In the genomic region with DNA sequence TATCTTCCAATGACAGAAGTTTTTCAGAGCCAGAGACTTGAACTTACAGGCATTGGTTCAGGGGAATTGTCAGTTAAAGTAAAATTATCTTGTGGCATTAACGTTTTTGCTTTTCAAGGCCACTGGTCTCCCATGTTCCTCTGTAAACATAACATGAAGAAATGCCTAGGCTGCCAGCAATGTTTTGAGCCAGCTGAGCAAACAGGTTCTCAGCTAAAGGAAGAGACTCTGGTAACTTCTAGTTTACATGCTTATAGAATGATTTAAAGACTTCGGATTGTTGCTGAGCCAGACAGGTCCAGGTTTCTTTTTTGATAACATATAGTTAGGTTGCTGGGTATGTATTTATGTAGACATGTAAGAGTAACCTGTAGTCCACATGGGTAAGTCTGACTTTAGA, we compare ENCODE assay signal across 20 cellular contexts. TPM values are rescaled to one million over a fixed set of nuclear protein-coding genes. Genes with fewer than 3 reads are reported as not detected.
A peak's percentile ranks its signal among the peaks of the same experiment; 100 is the strongest.
DNase-seq lines count a peak whose midpoint lies in the region; ATAC-seq and TF ChIP-seq lines count a peak whose summit lies in the region.
"Had no signal": no experiment of that assay in that cellular context is flagged by ENCODE, and none has a peak within 500 bp of the region (broad histone marks: within the 10 kb centered on the region; RNA-seq: fewer than 3 reads in every experiment).

No MANE protein-coding gene starts in this region.

- H3K36me3 ChIP-seq in prostate gland, result no peaks in the 10 kb centered on the region
- H3K36me3 ChIP-seq: HAP-1 had no signal

- no peak overlapping the region for H3K4me3 ChIP-seq in epithelial cell of esophagus (ENCODE audit: low read length)
- H3K4me3 ChIP-seq in prostate gland, result no peak overlapping the region
- H3K4me3 ChIP-seq: BLaER1, GM23248, HAP-1 had no signal

- DNase-seq in DMS53 (lab: John Stamatoyannopoulos, UW) (peak; percentile 31), DMS53 treated with DMSO at 0.1 percent for 48 hours (lab: John Stamatoyannopoulos, UW; ENCODE audit: unreplicated experiment) (no peak), epithelial cell of esophagus (ENCODE audit: low read depth) (peak; percentile 9), prostate gland (ENCODE audit: low spot score) (peak; percentile 45), NCI-H1417 (lab: John Stamatoyannopoulos, UW) (no peak)
- DNase-seq: Caco-2; CD4-positive, CD25-positive, alpha-beta regulatory T cell; CD8-positive, alpha-beta T cell; DMS153; DMS79 treated with DMSO at 0.1 percent for 48 hours; GF-D8; GM23248; HFFc6 had no signal

- H3K27me3 ChIP-seq in prostate gland (replicated peaks; ENCODE audit: insufficient read depth), result no peaks in the 10 kb centered on the region
- H3K27me3 ChIP-seq: BLaER1 had no signal

- TF ChIP-seq CTCF in VCaP (conservative IDR thresholded peaks at IDR 0.05) (no peak), epithelial cell of esophagus (IDR thresholded peaks at IDR 0.05; ENCODE audit: insufficient read depth, low read depth, low read length, missing control alignments) (no peak), prostate gland (IDR thresholded peaks at IDR 0.05) (no peak)

- no peaks in the 10 kb centered on the region for H3K9me3 ChIP-seq in prostate gland
- H3K9me3 ChIP-seq: HAP-1 had no signal

- no peak for TF ChIP-seq POLR2A in prostate gland (IDR thresholded peaks at IDR 0.05)

- peak overlapping the region; percentile 14; the same call in 1 of the 2 replicates for H3K27ac ChIP-seq in VCaP
- H3K27ac ChIP-seq in prostate gland, result no peak overlapping the region
- H3K27ac ChIP-seq: 22Rv1, BLaER1, C4-2B, GM23248 had no signal

- no peaks in the 10 kb centered on the region for H3K4me1 ChIP-seq in prostate gland (replicated peaks)
- H3K4me1 ChIP-seq: BLaER1, Caco-2, HAP-1 had no signal

- intact Hi-C loops in prostate gland (cut with DNase I), result no loop called here

- ATAC-seq in HG03565 (IDR thresholded peaks at IDR 0.05; ENCODE audit: unreplicated experiment) (no peak), HG03095 (IDR thresholded peaks at IDR 0.05; ENCODE audit: unreplicated experiment) (no peak)
- ATAC-seq: CD8-positive, alpha-beta T cell had no signal

- 47% methylated on average over 2 of the region's 2 CpGs for WGBS in prostate gland

RNA-seq across cellular contexts. Expression of a gene that starts 35.7 kb away (rescaled TPM):
- 10 to 100 TPM; 29.4 to 32.5 TPM for total RNA-seq in prostate gland

Comparison
In these comparisons a context has a peak if more than half of its experiments do, and no peak if none do; other contexts are left out.
1. DNase-seq: peak in DMS53 (single experiment), epithelial cell of esophagus (single experiment) and prostate gland (single experiment); none in DMS53 treated with DMSO at 0.1 percent for 48 hours (single experiment) and NCI-H1417 (0 of 3).